10 cellular contexts compared by ENCODE assay signal in genomic region chr3:98025392-98025791, GRCh38. TPM values are rescaled to one million over a fixed set of nuclear protein-coding genes. Genes with fewer than 3 reads are reported as not detected.
"Had no signal": no experiment of that assay in that cellular context is flagged by ENCODE, and none has a peak within 500 bp of the region (broad histone marks: within the 10 kb centered on the region; RNA-seq: fewer than 3 reads in every experiment).

No MANE protein-coding gene starts in this region.

- H3K27ac Mint-ChIP-seq: GM23338, HFFc6, IgD-negative memory B cell had no signal

- H3K9me3 Mint-ChIP-seq: GM23338, HFFc6, IgD-negative memory B cell had no signal

- H3K4me3 ChIP-seq: GM23338, HAP-1 had no signal

- H3K4me2 ChIP-seq: GM23338 had no signal

- ATAC-seq: GM23338, HCT116 had no signal

- H3K27ac ChIP-seq: HL-60 had no signal

- H3K4me3 Mint-ChIP-seq: GM23338, HFFc6, IgD-negative memory B cell had no signal

- DNase-seq: H7, HFFc6, KBM-7 had no signal

- H3K36me3 Mint-ChIP-seq: IgD-negative memory B cell had no signal

- H3K36me3 ChIP-seq: HAP-1 had no signal

- H3K4me1 ChIP-seq: HAP-1 had no signal

- H3K9me3 ChIP-seq: HAP-1 had no signal

RNA-seq across cellular contexts. Expression of gene GABRR3, which starts 9.7 kb away (rescaled TPM):
- total RNA-seq: GM23338, H4, H7, HFFc6, HT1080 had no signal
- polyA plus RNA-seq: GM23338, IgD-negative memory B cell had no signal
